In genomic region chr6:7041511-7042026, GRCh38 we compare ENCODE assay signal across 1 cellular context.
TF ChIP-seq lines count a peak whose summit lies in the region.

No MANE protein-coding gene starts in this region.

TF ChIP-seq in HepG2, 621 proteins besides CTCF, POLR2A, EP300 and RAD21 (continued from another document):
- no peak for TF ChIP-seq ZNF260 (CRISPR knock-in tag; IDR thresholded peaks at IDR 0.05; ENCODE audit: borderline replicate concordance, low read depth)
